17 cellular contexts compared by ENCODE assay signal in the genomic region with DNA sequence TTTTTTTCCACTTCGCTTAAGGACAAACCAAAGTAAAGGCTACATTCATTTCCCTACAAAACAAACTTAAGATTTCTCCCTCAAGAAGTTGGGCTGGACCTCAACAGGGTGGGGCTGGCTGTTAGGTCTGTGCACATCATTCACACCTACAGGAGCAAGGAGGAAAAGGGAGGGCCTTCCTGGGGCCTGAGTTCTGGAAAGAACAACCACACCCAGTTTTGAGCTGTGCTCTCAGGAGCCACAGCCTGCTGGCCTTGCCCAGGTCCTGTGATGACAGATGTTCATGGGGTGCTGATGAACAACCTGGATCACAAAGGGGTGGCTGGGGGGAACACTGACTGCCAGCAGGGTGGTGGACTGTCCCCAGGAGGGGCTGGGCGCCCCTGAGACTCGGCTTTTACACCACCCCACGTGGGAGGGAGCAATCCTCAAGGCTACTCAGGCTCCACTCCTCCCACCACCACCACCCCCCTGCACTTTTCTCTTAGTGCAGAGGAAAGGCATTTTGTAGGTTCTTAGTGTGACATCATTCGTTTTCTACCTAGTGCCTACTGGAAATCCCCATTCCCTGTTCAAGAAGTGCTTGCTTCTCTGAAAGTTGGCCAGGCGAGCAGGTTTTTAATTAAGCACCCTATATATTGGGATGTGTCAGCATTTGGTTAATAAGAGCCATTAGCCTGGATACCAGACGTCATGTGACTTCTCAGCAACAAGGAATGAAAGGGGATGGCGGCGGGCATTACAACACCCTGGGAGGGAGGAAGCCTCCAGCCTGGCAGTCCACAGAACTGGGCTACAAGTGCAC. TPM values are rescaled to one million over a fixed set of nuclear protein-coding genes. Genes with fewer than 3 reads are reported as not detected.
DNase-seq lines count a peak whose midpoint lies in the region; ATAC-seq, FAIRE-seq and TF ChIP-seq lines count a peak whose summit lies in the region.
"Had no signal": no experiment of that assay in that cellular context is flagged by ENCODE, and none has a peak within 500 bp of the region (broad histone marks: within the 10 kb centered on the region; RNA-seq: fewer than 3 reads in every experiment).

No MANE protein-coding gene starts in this region.

- CTCF ChIA-PET in activated CD8-positive, alpha-beta T cell treated with anti-CD3 and anti-CD28 coated beads for 36 hours (lab: Charles Lee), result no interaction called here
- CTCF ChIA-PET in activated CD8-positive, alpha-beta T cell treated with anti-CD3 and anti-CD28 coated beads, Interleukin-2, amount 10 ng/mL, durations not matched to agents 7 days and 5 days (lab: Charles Lee), result interaction anchor here (1.6 kb wide), 1 partner anchor 184 kb away, joined by 4 read pairs; no protein-coding TSS in a partner anchor
- CTCF ChIA-PET in GM12878 (lab: Yijun Ruan, JAX), result interaction anchor here (1.0 kb wide), 1 partner anchor 389 kb away, joined by 3 read pairs; no protein-coding TSS in a partner anchor

- FAIRE-seq in GM12878 (lab: Jason Lieb, UNC), result no peak

- ATAC-seq in activated CD8-positive, alpha-beta T cell treated with anti-CD3 and anti-CD28 coated beads for 36 hours, result no peak
- no peak for ATAC-seq in activated CD8-positive, alpha-beta T cell treated with anti-CD3 and anti-CD28 coated beads, Interleukin-2, amount 10 ng/mL, durations not matched to agents 7 days and 5 days
- ATAC-seq in GM12878 (peak; percentile 56), upper lobe of right lung (peak; percentile 78), GM18868 (IDR thresholded peaks at IDR 0.05; ENCODE audit: unreplicated experiment) (no peak), HG03135 (IDR thresholded peaks at IDR 0.05; ENCODE audit: unreplicated experiment) (no peak)
- ATAC-seq: activated T-cell treated with anti-CD3 and anti-CD28 coated beads, Interleukin-2, amount 50 U/mL, for 72 hours; CD8-positive, alpha-beta T cell had no signal

- peaks cover 20% of the 10 kb centered on the region for H3K4me1 Mint-ChIP-seq in activated CD8-positive, alpha-beta T cell treated with anti-CD3 and anti-CD28 coated beads for 36 hours (ENCODE audit: low read depth)
- peaks cover 18% of the 10 kb centered on the region for H3K4me1 Mint-ChIP-seq in activated CD8-positive, alpha-beta T cell treated with anti-CD3 and anti-CD28 coated beads, Interleukin-2, amount 10 ng/mL, durations not matched to agents 7 days and 5 days (ENCODE audit: low read depth)
- H3K4me1 Mint-ChIP-seq: neural crest cell had no signal

- peak; percentile 31; the same call in 1 of the 2 replicates for TF ChIP-seq POLR2A in GM12878 (IDR thresholded peaks at IDR 0.05; ENCODE audit: low read depth, low read length)

- WGBS in GM12878 (ENCODE audit: insufficient coverage, insufficient replicate concordance, low lambda C conversion rate, missing lambda C conversion rate), result 69% methylated on average over 9 of the region's 9 CpGs

- no TSS peak for BruUV-seq in GM12878 (replicated peaks; lab: Mats Ljungman, UMichigan)

- no peaks in the 10 kb centered on the region for H3K9me3 Mint-ChIP-seq in activated CD8-positive, alpha-beta T cell treated with anti-CD3 and anti-CD28 coated beads for 36 hours
- no peaks in the 10 kb centered on the region for H3K9me3 Mint-ChIP-seq in activated CD8-positive, alpha-beta T cell treated with anti-CD3 and anti-CD28 coated beads, Interleukin-2, amount 10 ng/mL, durations not matched to agents 7 days and 5 days (ENCODE audit: insufficient read depth)
- H3K9me3 Mint-ChIP-seq: activated T-cell treated with anti-CD3 and anti-CD28 coated beads, Interleukin-2, amount 50 U/mL, for 72 hours; CD8-positive, alpha-beta T cell; neural crest cell had no signal

- no peak for TF ChIP-seq CTCF in activated CD8-positive, alpha-beta T cell treated with anti-CD3 and anti-CD28 coated beads for 36 hours (IDR thresholded peaks at IDR 0.05)
- TF ChIP-seq CTCF in GM12878 (IDR thresholded peaks at IDR 0.05 in 2 of 3, conservative IDR thresholded peaks at IDR 0.05 in 1 of 3; ENCODE audit: control insufficient read depth in 2 of 3, extremely low read depth in 1 of 3, insufficient read depth in 1 of 3, low read depth in 3 of 3, low read length in 3 of 3), result no peak
- no peak for TF ChIP-seq CTCF in upper lobe of right lung (IDR thresholded peaks at IDR 0.05)
- TF ChIP-seq CTCF in WERI-Rb-1 (IDR thresholded peaks at IDR 0.05; ENCODE audit: low read depth, low read length), result no peak

- peaks cover 6% of the 10 kb centered on the region for H3K4me1 ChIP-seq in GM12878 (ENCODE audit: control insufficient read depth, insufficient read depth, low read length)
- H3K4me1 ChIP-seq in upper lobe of right lung, result peaks cover 11% of the 10 kb centered on the region
- H3K4me1 ChIP-seq: testis had no signal

- RAD21 ChIA-PET in GM12878 (lab: Charles Lee; ENCODE audit: unreplicated experiment), result interaction anchor here (1.7 kb wide), 1 partner anchor 161 kb away, joined by 5 read pairs; no protein-coding TSS in a partner anchor

- H3K4me3 Mint-ChIP-seq in activated CD8-positive, alpha-beta T cell treated with anti-CD3 and anti-CD28 coated beads for 36 hours, result no peak overlapping the region
- no peak overlapping the region for H3K4me3 Mint-ChIP-seq in activated CD8-positive, alpha-beta T cell treated with anti-CD3 and anti-CD28 coated beads, Interleukin-2, amount 10 ng/mL, durations not matched to agents 7 days and 5 days
- H3K4me3 Mint-ChIP-seq: activated T-cell treated with anti-CD3 and anti-CD28 coated beads, Interleukin-2, amount 50 U/mL, for 72 hours; CD8-positive, alpha-beta T cell; neural crest cell had no signal

- H3K4me3 ChIP-seq in GM12878, result no peak overlapping the region
- no peak overlapping the region for H3K4me3 ChIP-seq in upper lobe of right lung
- H3K4me3 ChIP-seq in WERI-Rb-1 (ENCODE audit: low read depth, low read length), result no peak overlapping the region
- H3K4me3 ChIP-seq: testis had no signal

- no peak for TF ChIP-seq EP300 in GM12878 (IDR thresholded peaks at IDR 0.05; ENCODE audit: borderline replicate concordance in 1 of 2, control insufficient read depth in 1 of 2, low read depth in 2 of 2, low read length in 2 of 2)

- DNase-seq in activated CD8-positive, alpha-beta T cell treated with anti-CD3 and anti-CD28 coated beads for 36 hours, result no peak
- no peak for DNase-seq in activated CD8-positive, alpha-beta T cell treated with anti-CD3 and anti-CD28 coated beads, Interleukin-2, amount 10 ng/mL, durations not matched to agents 7 days and 5 days
- DNase-seq in GM12878 (ENCODE audit: low read depth, low spot score), result no peak
- peak; percentile 80 for DNase-seq in kidney tubule cell (ENCODE audit: low spot score)
- no peak for DNase-seq in upper lobe of right lung
- DNase-seq in WERI-Rb-1, result no peak
- DNase-seq: activated T-cell treated with anti-CD3 and anti-CD28 coated beads, Interleukin-2, amount 50 U/mL, for 72 hours; CD8-positive, alpha-beta T cell; dermis blood vessel endothelial cell; NCI-H1694 treated with DMSO at 0.1 percent for 48 hours; NCI-H82; retina; stimulated activated CD4-positive, alpha-beta T cell treated with anti-CD3 and anti-CD28 coated beads, Interleukin-1b, Interleukin-23, amount 100 ng/mL, for 48 hours; testis had no signal

- no peaks in the 10 kb centered on the region for H3K79me2 ChIP-seq in GM12878 (ENCODE audit: control insufficient read depth, insufficient read depth, low read length)

- peaks cover 6% of the 10 kb centered on the region for H3K36me3 Mint-ChIP-seq in activated CD8-positive, alpha-beta T cell treated with anti-CD3 and anti-CD28 coated beads for 36 hours (ENCODE audit: low read depth)
- H3K36me3 Mint-ChIP-seq in activated CD8-positive, alpha-beta T cell treated with anti-CD3 and anti-CD28 coated beads, Interleukin-2, amount 10 ng/mL, durations not matched to agents 7 days and 5 days (ENCODE audit: low read depth), result peaks cover 44% of the 10 kb centered on the region
- H3K36me3 Mint-ChIP-seq: CD8-positive, alpha-beta T cell had no signal

- H3K27ac Mint-ChIP-seq in activated CD8-positive, alpha-beta T cell treated with anti-CD3 and anti-CD28 coated beads for 36 hours, result peak overlapping the region; percentile 9
- no peak overlapping the region for H3K27ac Mint-ChIP-seq in activated CD8-positive, alpha-beta T cell treated with anti-CD3 and anti-CD28 coated beads, Interleukin-2, amount 10 ng/mL, durations not matched to agents 7 days and 5 days
- H3K27ac Mint-ChIP-seq: activated T-cell treated with anti-CD3 and anti-CD28 coated beads, Interleukin-2, amount 50 U/mL, for 72 hours; CD8-positive, alpha-beta T cell had no signal

- H3K36me3 ChIP-seq in GM12878 (ENCODE audit: control insufficient read depth in 2 of 2, insufficient read depth in 2 of 2, low read length in 1 of 2) (peaks cover 23 to 38% of the 10 kb centered on the region in 2 experiments), upper lobe of right lung (peaks cover 31% of the 10 kb centered on the region), WERI-Rb-1 (peaks cover 42% of the 10 kb centered on the region)

- in situ Hi-C loops in GM12878 (cut with MboI), result no loop called here

- SMC1A ChIA-PET in GM12878 (lab: Charles Lee; ENCODE audit: uncharacterized antibody, unreplicated experiment), result no interaction called here

- H3K9ac ChIP-seq in GM12878 (ENCODE audit: control insufficient read depth, insufficient read depth, low read length), result no peak overlapping the region

- no peak overlapping the region for H3K4me2 ChIP-seq in GM12878 (ENCODE audit: control insufficient read depth, insufficient read depth)

- no peaks in the 10 kb centered on the region for H3K27me3 Mint-ChIP-seq in activated CD8-positive, alpha-beta T cell treated with anti-CD3 and anti-CD28 coated beads for 36 hours
- H3K27me3 Mint-ChIP-seq in activated CD8-positive, alpha-beta T cell treated with anti-CD3 and anti-CD28 coated beads, Interleukin-2, amount 10 ng/mL, durations not matched to agents 7 days and 5 days (ENCODE audit: low read depth), result no peaks in the 10 kb centered on the region

- H2AFZ ChIP-seq in GM12878 (ENCODE audit: control insufficient read depth, low read depth, low read length), result no peak overlapping the region

- H3K9me3 ChIP-seq in GM12878 (replicated peaks; ENCODE audit: control insufficient read depth, insufficient read depth, low read length) (no peaks in the 10 kb centered on the region), upper lobe of right lung (no peaks in the 10 kb centered on the region), WERI-Rb-1 (ENCODE audit: severe bottlenecking) (no peaks in the 10 kb centered on the region)
- H3K9me3 ChIP-seq: testis had no signal

- H3K27me3 ChIP-seq in GM12878 (replicated peaks in 1 of 2; ENCODE audit: control insufficient read depth in 2 of 2, insufficient read depth in 2 of 2, low read length in 1 of 2) (no peaks in the 10 kb centered on the region), upper lobe of right lung (no peaks in the 10 kb centered on the region), WERI-Rb-1 (ENCODE audit: insufficient read depth, low read depth, severe bottlenecking) (no peaks in the 10 kb centered on the region)
- H3K27me3 ChIP-seq: testis had no signal

- intact Hi-C loops in activated CD8-positive, alpha-beta T cell treated with anti-CD3 and anti-CD28 coated beads for 36 hours (cut with micrococcal nuclease), result no loop called here
- intact Hi-C loops in GM12878 (cut with micrococcal nuclease; ENCODE audit: unreplicated experiment) (loop anchor here (5.0 kb wide), 1 partner anchor 352 kb away; no protein-coding TSS in a partner anchor), upper lobe of right lung (cut with DNase I) (no loop called here)

- TF ChIP-seq RAD21 in GM12878 (IDR thresholded peaks at IDR 0.05; ENCODE audit: insufficient read depth, low read depth, low read length), result no peak

- no peaks in the 10 kb centered on the region for H4K20me1 ChIP-seq in GM12878 (ENCODE audit: control insufficient read depth, insufficient read depth)

- H3K27ac ChIP-seq in GM12878 (ENCODE audit: control insufficient read depth, insufficient read depth), result no peak overlapping the region
- H3K27ac ChIP-seq in upper lobe of right lung, result no peak overlapping the region
- H3K27ac ChIP-seq in WERI-Rb-1, result no peak overlapping the region
- H3K27ac ChIP-seq: testis had no signal

- POLR2A ChIA-PET in activated CD8-positive, alpha-beta T cell treated with anti-CD3 and anti-CD28 coated beads for 36 hours (lab: Charles Lee), result no interaction called here
- POLR2A ChIA-PET in activated CD8-positive, alpha-beta T cell treated with anti-CD3 and anti-CD28 coated beads, Interleukin-2, amount 10 ng/mL, durations not matched to agents 7 days and 5 days (lab: Charles Lee), result no interaction called here
- POLR2A ChIA-PET in GM12878 (lab: Charles Lee), result no interaction called here

RNA-seq across cellular contexts. Expression of gene CCNB2, which starts 35.7 kb away (rescaled TPM):
- total RNA-seq in activated CD8-positive, alpha-beta T cell treated with anti-CD3 and anti-CD28 coated beads for 36 hours, result 10 to 100 TPM; 61.9 to 64.4 TPM
- total RNA-seq in activated CD8-positive, alpha-beta T cell treated with anti-CD3 and anti-CD28 coated beads, Interleukin-2, amount 10 ng/mL, durations not matched to agents 7 days and 5 days, result 100 to 1,000 TPM; 107 to 112 TPM
- total RNA-seq in GM12878 (2013; cell fraction: nucleolus; rRNA removed), result 44.1 and 48.5 TPM in 2 replicates
- 80.9 and 87.1 TPM in 2 replicates for total RNA-seq in GM12878 (2014; rRNA removed)
- total RNA-seq in GM12878 (2014; rRNA removed; fragmentation: Illumina TruSeq; extraction: Trizol), result 94.8 and 99.8 TPM in 2 replicates
- total RNA-seq in GM12878 (2021), result 74.1 and 76.6 TPM in 2 replicates
- polyA plus RNA-seq in GM12878 (2011; ENCODE audit: low read depth), result 55.9 TPM
- polyA plus RNA-seq in GM12878 (2011; rRNA removed), result 97.7 and 133 TPM in 2 replicates
- 72.7 and 101 TPM in 2 replicates for polyA plus RNA-seq in GM12878 (2011; cell fraction: cytosol; rRNA removed)
- polyA plus RNA-seq in GM12878 (2011; cell fraction: nucleus; rRNA removed), result 63.2 and 67.5 TPM in 2 replicates
- 48.4 and 65.5 TPM in 2 replicates for polyA plus RNA-seq in GM12878 (2012)
- polyA plus RNA-seq in GM12878 (2014; fragmentation: Illumina TruSeq; extraction: Trizol), result 102 and 107 TPM in 2 replicates
- 100 to 1,000 TPM; 205 to 211 TPM for polyA plus RNA-seq in GM12878 (2014; fragmentation: Nextera tagmentation; extraction: Ambion mirVana)
- polyA plus RNA-seq in GM12878 (2014; rRNA removed), result 75.1 and 89.1 TPM in 2 replicates
- polyA plus RNA-seq in GM12878 (2016; fragmentation: Nextera tagmentation; extraction: Ambion mirVana), result 100 to 1,000 TPM; 171 to 178 TPM
- polyA minus RNA-seq in GM12878 (2011; rRNA and poly(A)+ RNA removed), result 61.9 and 70.4 TPM in 2 replicates
- polyA minus RNA-seq in GM12878 (2011; cell fraction: cytosol; rRNA and poly(A)+ RNA removed), result 37.6 and 38.6 TPM in 2 replicates
- polyA minus RNA-seq in GM12878 (2011; cell fraction: nucleus; rRNA and poly(A)+ RNA removed), result 33.5 and 52.9 TPM in 2 replicates
- 1.7 TPM for total RNA-seq in upper lobe of right lung

Comparison
In these comparisons a context has a peak if more than half of its experiments do, and no peak if none do; other contexts are left out.
1. ATAC-seq: peak in GM12878 (single experiment) and upper lobe of right lung (single experiment); none in activated CD8-positive, alpha-beta T cell treated with anti-CD3 and anti-CD28 coated beads for 36 hours (single experiment), activated CD8-positive, alpha-beta T cell treated with anti-CD3 and anti-CD28 coated beads, Interleukin-2, amount 10 ng/mL, durations not matched to agents 7 days and 5 days (single experiment), GM18868 (single experiment) and HG03135 (single experiment).
2. RNA of gene CCNB2, which starts 35.7 kb away (total RNA-seq): 107 to 112 TPM in activated CD8-positive, alpha-beta T cell treated with anti-CD3 and anti-CD28 coated beads, Interleukin-2, amount 10 ng/mL, durations not matched to agents 7 days and 5 days, 44.1 to 99.8 TPM in GM12878 and 61.9 to 64.4 TPM in activated CD8-positive, alpha-beta T cell treated with anti-CD3 and anti-CD28 coated beads for 36 hours; 1.7 TPM in upper lobe of right lung (single experiment); every median in the first group is over 10 times any median in the second.